Comparison of ENCODE assay signal across 34 cellular contexts in the genomic region with DNA sequence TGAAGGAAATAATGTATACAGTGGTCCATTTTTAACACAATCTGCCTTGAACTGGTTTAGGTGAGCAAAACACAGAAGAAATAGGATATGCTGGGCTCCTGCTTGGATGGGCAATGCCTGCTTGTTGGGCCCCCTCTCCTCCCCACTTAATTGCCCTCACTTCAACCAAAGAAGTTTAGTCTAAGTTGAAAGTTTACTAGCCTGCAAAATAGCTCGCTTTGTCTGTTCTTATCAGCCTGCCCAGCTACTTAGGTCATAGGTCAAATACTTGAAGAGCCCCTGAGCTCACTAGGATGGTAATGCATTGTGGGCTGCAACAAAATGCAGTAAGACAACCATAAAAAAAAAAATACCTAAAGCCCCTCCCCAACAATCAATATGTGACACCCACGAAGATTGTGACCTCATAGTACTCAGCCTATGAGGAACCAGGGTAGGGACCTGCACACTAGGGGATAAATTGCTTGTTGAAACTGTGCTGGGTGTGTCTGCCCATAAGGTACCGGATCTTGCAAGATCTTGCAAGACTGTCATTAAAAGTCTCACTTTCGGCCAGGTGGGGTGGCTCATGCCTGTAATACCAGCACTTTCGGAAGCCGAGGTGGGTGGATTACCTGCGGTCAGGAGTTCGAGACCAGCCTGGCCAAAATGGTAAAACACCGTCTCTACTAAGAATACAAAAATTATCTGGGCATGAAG. TPM values are rescaled to one million over a fixed set of nuclear protein-coding genes. Genes with fewer than 3 reads are reported as not detected.
"Had no signal": no experiment of that assay in that cellular context is flagged by ENCODE, and none has a peak within 500 bp of the region (broad histone marks: within the 10 kb centered on the region; RNA-seq: fewer than 3 reads in every experiment).

No MANE protein-coding gene starts in this region.

- H3K4me1 ChIP-seq: esophagus squamous epithelium, left ventricle myocardium inferior, psoas muscle, stomach, thyroid gland had no signal

- ATAC-seq: activated CD4-positive, CD25-positive, alpha-beta regulatory T cell treated with anti-CD3 and anti-CD28 coated beads, Interleukin-2, amount 50 U/mL, for 24 hours; psoas muscle; stimulated activated naive B cell treated with anti-CD40 and anti-IgM and Interleukin-4, amounts not matched to agents 10 μg/mL and 1 μg/mL and 100 μg/mL, for 72 hours; T-helper 17 cell had no signal

- H3K27me3 ChIP-seq: esophagus squamous epithelium, pancreas, stomach, thyroid gland had no signal

- H3K4me3 ChIP-seq: esophagus squamous epithelium, left ventricle myocardium inferior, pancreas, psoas muscle, stomach, thyroid gland had no signal

- H3K27ac ChIP-seq: epithelial cell of prostate, esophagus squamous epithelium, left ventricle myocardium inferior, pancreas, psoas muscle, stomach, thyroid gland, WERI-Rb-1 had no signal

- H3K36me3 ChIP-seq: esophagus squamous epithelium, left ventricle myocardium inferior, pancreas, thyroid gland, WERI-Rb-1 had no signal

- H3K9me3 ChIP-seq: esophagus squamous epithelium, left ventricle myocardium inferior, pancreas, psoas muscle, thyroid gland had no signal

- FAIRE-seq: bronchial epithelial cell, colon, endometrium, islet of Langerhans, pancreas had no signal

- DNase-seq: activated CD4-positive, alpha-beta T cell treated with anti-CD3 and anti-CD28 coated beads for 48 hours; activated CD4-positive, alpha-beta T cell treated with anti-CD3 and anti-CD28 coated beads, Interleukin-2, amount 50 U/mL, for 48 hours; activated CD8-positive, alpha-beta memory T cell treated with anti-CD3 and anti-CD28 coated beads for 24 hours; activated effector memory CD4-positive, alpha-beta T cell treated with Interleukin-2 at 50 U/mL for 16 hours; activated naive CD4-positive, alpha-beta T cell treated with Interleukin-2 at 50 U/mL for 16 hours; anterior cingulate cortex; effector CD8-positive, alpha-beta T cell; esophagus squamous epithelium; foreskin melanocyte; left ventricle myocardium inferior; naive B cell; nephron progenitor cell; nucleus accumbens; pancreas; psoas muscle; stimulated activated CD4-positive, alpha-beta T cell treated with anti-CD3 and anti-CD28 coated beads, Interleukin-15, amount 100 ng/mL, for 24 hours; stimulated activated CD4-positive, alpha-beta T cell treated with anti-CD3 and anti-CD28 coated beads, Interleukin-2, amount 100 ng/mL, for 24 hours; stimulated activated naive B cell treated with anti-CD40 and anti-IgM and Interleukin-4, amounts not matched to agents 10 μg/mL and 1 μg/mL and 100 μg/mL, for 72 hours; stomach; T-helper 17 cell; T1000; thyroid gland; WERI-Rb-1 had no signal

RNA-seq across cellular contexts. Expression of a gene that starts 10.9 kb away (rescaled TPM):
- total RNA-seq: bronchial epithelial cell, dermis microvascular lymphatic vessel endothelial cell, glomerular endothelial cell, left ventricle myocardium inferior, lung microvascular endothelial cell had no signal

RNA-seq across cellular contexts. Expression of a gene that starts 41.1 kb away (rescaled TPM):
- total RNA-seq: bronchial epithelial cell, dermis microvascular lymphatic vessel endothelial cell, esophagus squamous epithelium, glomerular endothelial cell, left ventricle myocardium inferior, lung microvascular endothelial cell, pancreas, psoas muscle, T-helper 17 cell, thyroid gland, ureter had no signal
- polyA plus RNA-seq: adipose tissue, psoas muscle, stomach had no signal
